In the genomic region with DNA sequence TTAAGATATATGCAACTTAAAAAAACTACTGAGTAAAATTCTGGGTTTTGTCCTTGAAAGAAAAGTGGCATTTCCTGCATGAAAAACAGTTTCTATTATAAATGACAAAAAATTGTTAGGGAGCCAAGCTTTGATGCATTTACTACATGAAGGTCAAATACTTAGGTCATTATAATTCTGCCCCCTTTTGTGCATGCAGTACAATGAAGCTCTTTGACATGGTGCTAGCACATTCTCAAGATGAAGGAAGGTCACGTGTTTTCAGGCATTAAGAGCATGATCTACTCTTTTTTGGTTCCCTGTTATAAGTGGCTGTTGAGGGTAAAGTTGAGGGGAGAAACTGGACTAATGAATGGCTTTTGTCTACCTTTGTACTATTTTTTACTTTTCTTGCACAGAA, we compare ENCODE assay signal across 20 cellular contexts.
DNase-seq lines count a peak whose midpoint lies in the region; ATAC-seq and TF ChIP-seq lines count a peak whose summit lies in the region.
"Had no signal": no experiment of that assay in that cellular context is flagged by ENCODE, and none has a peak within 500 bp of the region (broad histone marks: within the 10 kb centered on the region; RNA-seq: fewer than 3 reads in every experiment).

No MANE protein-coding gene starts in this region.

- no peaks in the 10 kb centered on the region for H3K9me3 Mint-ChIP-seq in activated CD8-positive, alpha-beta T cell treated with anti-CD3 and anti-CD28 coated beads for 36 hours
- H3K9me3 Mint-ChIP-seq in CD8-positive, alpha-beta T cell: no peaks in the 10 kb centered on the region
- H3K9me3 Mint-ChIP-seq: CD4-positive, CD25-positive, alpha-beta regulatory T cell had no signal

- no peaks in the 10 kb centered on the region for H3K36me3 Mint-ChIP-seq in activated CD8-positive, alpha-beta T cell treated with anti-CD3 and anti-CD28 coated beads for 36 hours (ENCODE audit: low read depth)
- H3K36me3 Mint-ChIP-seq in CD8-positive, alpha-beta T cell: no peaks in the 10 kb centered on the region

- H3K27ac Mint-ChIP-seq in activated CD8-positive, alpha-beta T cell treated with anti-CD3 and anti-CD28 coated beads for 36 hours: no peak overlapping the region
- no peak overlapping the region for H3K27ac Mint-ChIP-seq in CD8-positive, alpha-beta T cell

- TF ChIP-seq CTCF in dorsolateral prefrontal cortex (IDR thresholded peaks at IDR 0.05 in 54 of 56, conservative IDR thresholded peaks at IDR 0.05 in 2 of 56; ENCODE audit: low read depth in 1 of 56, partially characterized antibody in 56 of 56) (no peak), gastrocnemius medialis (IDR thresholded peaks at IDR 0.05 in 4 of 5, conservative IDR thresholded peaks at IDR 0.05 in 1 of 5) (no peak)
- no peak for TF ChIP-seq CTCF in activated CD8-positive, alpha-beta T cell treated with anti-CD3 and anti-CD28 coated beads for 36 hours (IDR thresholded peaks at IDR 0.05)
- no peak for TF ChIP-seq CTCF in CD8-positive, alpha-beta T cell (IDR thresholded peaks at IDR 0.05)

- no peaks in the 10 kb centered on the region for H3K36me3 ChIP-seq in HAP-1 (replicated peaks)
- H3K36me3 ChIP-seq in gastrocnemius medialis: no peaks in the 10 kb centered on the region
- no peaks in the 10 kb centered on the region for H3K36me3 ChIP-seq in CD8-positive, alpha-beta T cell (ENCODE audit: insufficient read depth, low read length)
- H3K36me3 ChIP-seq: Peyer's patch had no signal

- no peak overlapping the region for H3K4me3 Mint-ChIP-seq in activated CD8-positive, alpha-beta T cell treated with anti-CD3 and anti-CD28 coated beads for 36 hours
- H3K4me3 Mint-ChIP-seq in CD8-positive, alpha-beta T cell: no peak overlapping the region
- H3K4me3 Mint-ChIP-seq: CD4-positive, CD25-positive, alpha-beta regulatory T cell had no signal

- no peak for TF ChIP-seq POLR2A in gastrocnemius medialis (IDR thresholded peaks at IDR 0.05)

- peaks cover 71% of the 10 kb centered on the region for H3K4me1 Mint-ChIP-seq in activated CD8-positive, alpha-beta T cell treated with anti-CD3 and anti-CD28 coated beads for 36 hours (ENCODE audit: low read depth)
- H3K4me1 Mint-ChIP-seq in CD8-positive, alpha-beta T cell (ENCODE audit: low read depth): peaks cover 67% of the 10 kb centered on the region

- no peaks in the 10 kb centered on the region for H3K9me3 ChIP-seq in HAP-1
- no peaks in the 10 kb centered on the region for H3K9me3 ChIP-seq in gastrocnemius medialis
- H3K9me3 ChIP-seq in CD8-positive, alpha-beta T cell (ENCODE audit: low read length): no peaks in the 10 kb centered on the region
- H3K9me3 ChIP-seq: Caco-2, Peyer's patch had no signal

- ATAC-seq in gastrocnemius medialis: no peak
- no peak for ATAC-seq in activated CD8-positive, alpha-beta T cell treated with anti-CD3 and anti-CD28 coated beads for 36 hours
- ATAC-seq in CD8-positive, alpha-beta T cell: no peak
- ATAC-seq: GM12878 had no signal

- H3K4me3 ChIP-seq in HAP-1 (no peak overlapping the region), dorsolateral prefrontal cortex (peak overlapping the region in 1 of 59 donors; percentile 12), gastrocnemius medialis (no peak overlapping the region)
- no peak overlapping the region for H3K4me3 ChIP-seq in CD8-positive, alpha-beta T cell (ENCODE audit: low read depth, low read length)
- H3K4me3 ChIP-seq: GM12878, Peyer's patch had no signal

- H3K4me1 ChIP-seq in HAP-1 (peaks cover 20% of the 10 kb centered on the region), gastrocnemius medialis (peaks cover 96 to 99% of the 10 kb centered on the region in 2 donors)
- peaks cover 27% of the 10 kb centered on the region for H3K4me1 ChIP-seq in CD8-positive, alpha-beta T cell (ENCODE audit: insufficient read depth, low read length)
- H3K4me1 ChIP-seq: Caco-2 had no signal

- DNase-seq in HAP-1 (ENCODE audit: low spot score in 2 of 2): peak; percentile 45 to 97
- no peak for DNase-seq in dorsolateral prefrontal cortex
- DNase-seq in medulla oblongata (ENCODE audit: extremely low spot score): peak; percentile 41
- no peak for DNase-seq in gastrocnemius medialis
- no peak for DNase-seq in activated CD8-positive, alpha-beta T cell treated with anti-CD3 and anti-CD28 coated beads for 36 hours
- no peak for DNase-seq in effector CD4-positive, alpha-beta T cell
- DNase-seq in CD8-positive, alpha-beta T cell: no peak
- DNase-seq in NCI-H1105 (lab: John Stamatoyannopoulos, UW): no peak
- DNase-seq: Caco-2; CD4-positive, CD25-positive, alpha-beta regulatory T cell; DND-41; IMR-90; NCI-H1105 treated with DMSO at 0.1 percent for 48 hours; NCI-H1694; NCI-H2081 treated with DMSO at 0.1 percent for 48 hours; NCI-H2171 treated with DMSO at 0.1 percent for 48 hours; NCI-H526; Peyer's patch had no signal

- POLR2A ChIA-PET in activated CD8-positive, alpha-beta T cell treated with anti-CD3 and anti-CD28 coated beads for 36 hours (lab: Charles Lee): interaction anchor here (0.6 kb wide), 1 partner anchor 328 kb away, joined by 3 read pairs; no protein-coding TSS in a partner anchor
- POLR2A ChIA-PET in CD8-positive, alpha-beta T cell (lab: Charles Lee): no interaction called here

- H3K27me3 Mint-ChIP-seq in activated CD8-positive, alpha-beta T cell treated with anti-CD3 and anti-CD28 coated beads for 36 hours: no peaks in the 10 kb centered on the region
- H3K27me3 Mint-ChIP-seq in CD8-positive, alpha-beta T cell (ENCODE audit: low read depth): no peaks in the 10 kb centered on the region
- H3K27me3 Mint-ChIP-seq: CD4-positive, CD25-positive, alpha-beta regulatory T cell had no signal

- in situ Hi-C loops in HAP-1 (cut with MboI; ENCODE audit: low sequenced_read_pairs) (no loop called here), gastrocnemius medialis (cut with MboI; ENCODE audit: low sequenced_read_pairs in 4 of 4) (no loop called here)

- CTCF ChIA-PET in activated CD8-positive, alpha-beta T cell treated with anti-CD3 and anti-CD28 coated beads for 36 hours (lab: Charles Lee): no interaction called here
- CTCF ChIA-PET in CD8-positive, alpha-beta T cell (lab: Charles Lee): no interaction called here

- H3K27ac ChIP-seq in dorsolateral prefrontal cortex (peak overlapping the region in 31 of 59 donors; percentile 2 to 71 (median 38)), gastrocnemius medialis (peak overlapping the region in 3 of 4 donors; percentile 43 to 63 (median 60))
- H3K27ac ChIP-seq in CD8-positive, alpha-beta T cell (ENCODE audit: low read depth, low read length): no peak overlapping the region
- H3K27ac ChIP-seq: KMS-11, Peyer's patch had no signal

- intact Hi-C loops in dorsolateral prefrontal cortex (cut with DNase I): no loop called here
- intact Hi-C loops in gastrocnemius medialis (cut with DNase I; ENCODE audit: low total_unique reads): loop anchor here (2.0 kb wide), 1 partner anchor 15 kb away; no protein-coding TSS in a partner anchor
- intact Hi-C loops in activated CD8-positive, alpha-beta T cell treated with anti-CD3 and anti-CD28 coated beads for 36 hours (cut with micrococcal nuclease): no loop called here
- intact Hi-C loops in CD8-positive, alpha-beta T cell (cut with DNase I, micrococcal nuclease): loop anchor here in 1 of 2 experiments (5.0 kb wide), 1 partner anchor 66 kb away; no protein-coding TSS in a partner anchor

- no peaks in the 10 kb centered on the region for H3K27me3 ChIP-seq in HAP-1 (ENCODE audit: low read depth)
- no peaks in the 10 kb centered on the region for H3K27me3 ChIP-seq in dorsolateral prefrontal cortex
- H3K27me3 ChIP-seq in gastrocnemius medialis: no peaks in the 10 kb centered on the region
- no peaks in the 10 kb centered on the region for H3K27me3 ChIP-seq in CD8-positive, alpha-beta T cell (ENCODE audit: insufficient read depth, low read length)
- H3K27me3 ChIP-seq: Peyer's patch had no signal

Comparison
In these comparisons a context has a peak if more than half of its experiments do, and no peak if none do; other contexts are left out.
1. DNase-seq: peak in HAP-1 (2 of 2) and medulla oblongata (single experiment); none in dorsolateral prefrontal cortex (0 of 10), gastrocnemius medialis (0 of 2), activated CD8-positive, alpha-beta T cell treated with anti-CD3 and anti-CD28 coated beads for 36 hours (single experiment), effector CD4-positive, alpha-beta T cell (single experiment), CD8-positive, alpha-beta T cell (0 of 7) and NCI-H1105 (single experiment).